Comparison of ENCODE assay signal across 8 cellular contexts in the genomic region with DNA sequence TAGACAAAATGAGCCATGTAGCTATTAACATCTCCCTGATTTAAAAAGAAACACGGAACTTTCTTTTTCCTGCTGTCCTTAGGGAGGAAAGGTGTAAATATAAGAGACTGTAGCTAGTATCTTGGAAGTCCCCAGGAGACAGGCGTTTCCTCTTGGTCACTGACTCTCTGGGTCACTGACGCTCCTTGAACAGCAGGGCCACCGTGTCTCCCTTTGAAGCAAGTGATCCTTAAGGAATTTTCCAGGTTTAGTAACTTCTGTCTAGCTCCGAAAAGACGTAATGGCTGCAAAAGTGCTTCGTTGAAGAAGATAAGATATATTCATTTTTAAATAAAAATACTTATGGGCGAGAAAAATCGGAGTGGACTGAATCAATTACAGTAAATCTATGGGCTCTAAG. TPM values are rescaled to one million over a fixed set of nuclear protein-coding genes. Genes with fewer than 3 reads are reported as not detected.
DNase-seq lines count a peak whose midpoint lies in the region; ATAC-seq and TF ChIP-seq lines count a peak whose summit lies in the region.

No MANE protein-coding gene starts in this region.

- no peaks in the 10 kb centered on the region for H3K27me3 ChIP-seq in heart right ventricle
- no peaks in the 10 kb centered on the region for H3K27me3 ChIP-seq in ascending aorta
- H3K27me3 ChIP-seq in right lobe of liver, result no peaks in the 10 kb centered on the region
- no peaks in the 10 kb centered on the region for H3K27me3 ChIP-seq in upper lobe of left lung

- H3K4me1 ChIP-seq in heart right ventricle, result peaks cover 12 to 44% (median 38%) of the 10 kb centered on the region in 9 donors
- H3K4me1 ChIP-seq in ascending aorta, result peaks cover 4 to 31% of the 10 kb centered on the region in 2 donors
- peaks cover 0 to 22% (median 12%) of the 10 kb centered on the region in 4 donors for H3K4me1 ChIP-seq in right lobe of liver
- H3K4me1 ChIP-seq in upper lobe of left lung, result peaks cover 31 to 42% (median 34%) of the 10 kb centered on the region in 4 donors

- H3K4me3 ChIP-seq in heart right ventricle (peak overlapping the region; percentile 15 to 97 (median 85)), ascending aorta (peak overlapping the region; percentile 86 to 99), right lobe of liver (peak overlapping the region; percentile 95 to 99 (median 95)), upper lobe of left lung (peak overlapping the region in 3 of 4 donors; percentile 63 to 90 (median 80))

- H3K36me3 ChIP-seq in heart right ventricle, result peaks cover 0 to 11% (median 0%) of the 10 kb centered on the region in 9 donors
- H3K36me3 ChIP-seq in ascending aorta, result no peaks in the 10 kb centered on the region
- no peaks in the 10 kb centered on the region for H3K36me3 ChIP-seq in right lobe of liver
- peaks cover 0 to 5% (median 1%) of the 10 kb centered on the region in 4 donors for H3K36me3 ChIP-seq in upper lobe of left lung

- intact Hi-C loops in heart right ventricle (cut with DNase I) (loop anchor here in 7 of 10 donors (2.0 to 10.0 kb wide), 6 partner anchors 67 to 372 kb away; a partner anchor contains a TSS), left cardiac atrium (cut with DNase I) (loop anchor here in 1 of 2 donors (10.0 kb wide), 1 partner anchor 135 kb away; no protein-coding TSS in a partner anchor), ascending aorta (cut with DNase I) (loop anchor here (1.0 to 10.0 kb wide), 4 partner anchors 23 to 135 kb away; a partner anchor contains a TSS), right lobe of liver (cut with DNase I) (no loop called here)

- no peak for TF ChIP-seq CTCF in heart right ventricle (IDR thresholded peaks at IDR 0.05)
- TF ChIP-seq CTCF in ascending aorta (IDR thresholded peaks at IDR 0.05), result no peak
- TF ChIP-seq CTCF in right lobe of liver (IDR thresholded peaks at IDR 0.05), result no peak
- peak in 1 of 6 experiments; percentile 47 for TF ChIP-seq CTCF in upper lobe of left lung (IDR thresholded peaks at IDR 0.05)

- ATAC-seq in heart right ventricle, result no peak
- ATAC-seq in left cardiac atrium, result no peak
- ATAC-seq in right lobe of liver, result peak in 1 of 4 donors; percentile 8
- ATAC-seq in upper lobe of left lung (ENCODE audit: low FRiP score in 2 of 2), result no peak

- TF ChIP-seq POLR2A in right lobe of liver (IDR thresholded peaks at IDR 0.05) (no peak), upper lobe of left lung (IDR thresholded peaks at IDR 0.05) (no peak)

- no peak for DNase-seq in heart right ventricle
- DNase-seq in left cardiac atrium, result no peak
- no peak for DNase-seq in ascending aorta (ENCODE audit: low spot score in 2 of 2)
- DNase-seq in right lobe of liver, result no peak
- DNase-seq in upper lobe of left lung, result peak in 1 of 2 donors; percentile 49
- no peak for DNase-seq in NCI-H345 treated with DMSO at 0.1 percent for 48 hours (lab: John Stamatoyannopoulos, UW; ENCODE audit: unreplicated experiment)
- no peak for DNase-seq in SHP77 treated with DMSO at 0.1 percent for 48 hours (lab: John Stamatoyannopoulos, UW)
- DNase-seq in NCI-H2107 (lab: John Stamatoyannopoulos, UW), result no peak

- no peak for TF ChIP-seq EP300 in upper lobe of left lung (IDR thresholded peaks at IDR 0.05)

- H3K27ac ChIP-seq in heart right ventricle, result peak overlapping the region in 9 of 10 donors; percentile 83 to 95 (median 89)
- peak overlapping the region; percentile 94 to 95 for H3K27ac ChIP-seq in ascending aorta
- H3K27ac ChIP-seq in right lobe of liver, result peak overlapping the region; percentile 82 to 93 (median 83)
- H3K27ac ChIP-seq in upper lobe of left lung, result peak overlapping the region; percentile 89 to 95 (median 92)

- H3K9me3 ChIP-seq in heart right ventricle (no peaks in the 10 kb centered on the region), ascending aorta (no peaks in the 10 kb centered on the region), right lobe of liver (no peaks in the 10 kb centered on the region), upper lobe of left lung (no peaks in the 10 kb centered on the region)

- WGBS in heart right ventricle, 2 donors, result 5 to 6% methylated on average over 9 of the region's 9 CpGs
- WGBS in right lobe of liver (ENCODE audit: insufficient coverage, low coverage, low lambda C conversion rate, missing lambda C conversion rate), result 7% methylated on average over 9 of the region's 9 CpGs
- WGBS in upper lobe of left lung, 2 donors, result 4 to 11% methylated on average over 9 of the region's 9 CpGs

RNA-seq across cellular contexts. Expression of a gene that starts 0.7 kb away (rescaled TPM):
- total RNA-seq in heart right ventricle (10 to 100 TPM; 44.5 to 80.4 (median 48.8) TPM), left cardiac atrium (10 to 100 TPM; 80.7 to 88.0 TPM), ascending aorta (222 TPM), right lobe of liver (100 to 1,000 TPM in 2 of 6 experiments, 10 to 100 TPM in 4; 52.3 to 154 (median 72.7) TPM), upper lobe of left lung (100 to 1,000 TPM; 120 to 218 (median 192) TPM)
- 100 to 1,000 TPM in 1 of 2 donors, 10 to 100 TPM in 1; 34.3 to 138 TPM for polyA plus RNA-seq in heart right ventricle

RNA-seq across cellular contexts. Expression of a gene that starts 20.8 kb away (rescaled TPM):
- total RNA-seq in heart right ventricle (under 1 TPM in 1 of 10 donors, not detected in 9; 0.15 TPM), left cardiac atrium (not detected), ascending aorta (not detected), right lobe of liver (not detected), upper lobe of left lung (1 to 10 TPM in 1 of 6 donors, under 1 TPM in 4, not detected in 1; 0.30 to 1.4 (median 0.49) TPM)
- under 1 TPM in 1 of 2 donors, not detected in 1; 0.12 TPM for polyA plus RNA-seq in heart right ventricle

RNA-seq across cellular contexts. Expression of a gene that starts 53.4 kb away (rescaled TPM):
- total RNA-seq in heart right ventricle, result 10 to 100 TPM in 2 of 10 donors, 1 to 10 TPM in 8; 4.7 to 19.2 (median 5.8) TPM
- polyA plus RNA-seq in heart right ventricle, result 10 to 100 TPM in 1 of 2 donors, 1 to 10 TPM in 1; 8.0 to 13.9 TPM
- total RNA-seq in left cardiac atrium, result 10 to 100 TPM; 14.7 to 19.7 TPM
- 54.4 TPM for total RNA-seq in ascending aorta
- 1 to 10 TPM; 1.2 to 3.9 (median 2.5) TPM for total RNA-seq in right lobe of liver
- 100 to 1,000 TPM in 1 of 6 donors, 10 to 100 TPM in 5; 39.6 to 131 (median 66.0) TPM for total RNA-seq in upper lobe of left lung

Comparison
In these comparisons a context has a peak if more than half of its experiments do, and no peak if none do; other contexts are left out.
1. intact Hi-C loops: an anchor here in heart right ventricle (2.0 to 10.0 kb wide) and ascending aorta (1.0 to 10.0 kb wide); none called in right lobe of liver.